In genomic region chr2:20524412-20525040, GRCh38 we compare ENCODE assay signal across 8 cellular contexts.
A peak's percentile ranks its signal among the peaks of the same experiment; 100 is the strongest.
DNase-seq lines count a peak whose midpoint lies in the region; ATAC-seq and TF ChIP-seq lines count a peak whose summit lies in the region.

No MANE protein-coding gene starts in this region.

- peaks cover 3% of the 10 kb centered on the region for H3K36me3 Mint-ChIP-seq in Calu3 (ENCODE audit: insufficient read depth, unreplicated experiment)
- no peaks in the 10 kb centered on the region for H3K36me3 Mint-ChIP-seq in stimulated activated naive B cell treated with anti-CD40 and anti-IgM and Interleukin-4, amounts not matched to agents 10 μg/mL and 1 μg/mL and 100 μg/mL, for 72 hours

- H3K4me3 ChIP-seq in cardiac muscle cell: no peak overlapping the region

- intact Hi-C loops in Calu3 (cut with micrococcal nuclease; ENCODE audit: unreplicated experiment): no loop called here

- H3K9me3 ChIP-seq in cardiac muscle cell (ENCODE audit: low read depth): no peaks in the 10 kb centered on the region

- H3K4me1 Mint-ChIP-seq in Calu3 (ENCODE audit: low read depth, unreplicated experiment): peaks cover 44% of the 10 kb centered on the region
- H3K4me1 Mint-ChIP-seq in stimulated activated naive B cell treated with anti-CD40 and anti-IgM and Interleukin-4, amounts not matched to agents 10 μg/mL and 1 μg/mL and 100 μg/mL, for 72 hours: peaks cover 36 to 48% of the 10 kb centered on the region in 2 donors

- BruUV-seq in Calu3 (replicated peaks; lab: Mats Ljungman, UMichigan): no TSS peak

- DNase-seq in Calu3 (no peak), cardiac muscle cell (ENCODE audit: low read depth in 1 of 2, low spot score in 1 of 2) (peak in 1 of 2 donors; percentile 61), NCI-H2196 (lab: John Stamatoyannopoulos, UW; ENCODE audit: unreplicated experiment) (no peak)
- peak; percentile 54 for DNase-seq in stimulated activated naive B cell treated with anti-CD40 and anti-IgM and Interleukin-4, amounts not matched to agents 10 μg/mL and 1 μg/mL and 100 μg/mL, for 72 hours
- no peak for DNase-seq in activated T-cell treated with anti-CD3 and anti-CD28 coated beads, Interleukin-2, amount 50 U/mL, for 1 hour
- no peak for DNase-seq in stimulated activated CD4-positive, alpha-beta T cell treated with anti-CD3 and anti-CD28 coated beads, Interleukin-4, amount 100 ng/mL, for 1 hour

- H3K9me3 Mint-ChIP-seq in Calu3 (ENCODE audit: low read depth, unreplicated experiment): no peaks in the 10 kb centered on the region
- no peaks in the 10 kb centered on the region for H3K9me3 Mint-ChIP-seq in stimulated activated naive B cell treated with anti-CD40 and anti-IgM and Interleukin-4, amounts not matched to agents 10 μg/mL and 1 μg/mL and 100 μg/mL, for 72 hours

- H3K27ac ChIP-seq in cardiac muscle cell: peak overlapping the region; percentile 34

- no peaks in the 10 kb centered on the region for H3K27me3 Mint-ChIP-seq in Calu3 (ENCODE audit: unreplicated experiment)
- H3K27me3 Mint-ChIP-seq in stimulated activated naive B cell treated with anti-CD40 and anti-IgM and Interleukin-4, amounts not matched to agents 10 μg/mL and 1 μg/mL and 100 μg/mL, for 72 hours: peaks cover 16 to 21% of the 10 kb centered on the region in 2 donors

- ATAC-seq in GM21423 (IDR thresholded peaks at IDR 0.05; ENCODE audit: unreplicated experiment) (peak; percentile 68), HG03565 (IDR thresholded peaks at IDR 0.05; ENCODE audit: unreplicated experiment) (peak; percentile 37)
- ATAC-seq in stimulated activated naive B cell treated with anti-CD40 and anti-IgM and Interleukin-4, amounts not matched to agents 10 μg/mL and 1 μg/mL and 100 μg/mL, for 72 hours (replicated peaks): peak; percentile 70 to 71

- H3K27me3 ChIP-seq in cardiac muscle cell: no peaks in the 10 kb centered on the region

- CTCF ChIA-PET in Calu3 (lab: Charles Lee): interaction anchor here (0.6 to 1.5 kb wide), 4 partner anchors 8 to 80 kb away, joined by 3 to 6 read pairs (median 4); partner anchors contain the start of gene RHOB

- no peaks in the 10 kb centered on the region for H3K36me3 ChIP-seq in cardiac muscle cell

- TF ChIP-seq CTCF in Calu3 (IDR thresholded peaks at IDR 0.05; ENCODE audit: unreplicated experiment) (no peak), cardiac muscle cell (IDR thresholded peaks at IDR 0.05; ENCODE audit: low read depth, low read length) (no peak)

- peak overlapping the region; percentile 11 for H3K27ac Mint-ChIP-seq in Calu3 (ENCODE audit: unreplicated experiment)
- peak overlapping the region; percentile 88 for H3K27ac Mint-ChIP-seq in stimulated activated naive B cell treated with anti-CD40 and anti-IgM and Interleukin-4, amounts not matched to agents 10 μg/mL and 1 μg/mL and 100 μg/mL, for 72 hours

- no peaks in the 10 kb centered on the region for H3K4me1 ChIP-seq in cardiac muscle cell (ENCODE audit: low read depth)

- no peak overlapping the region for H3K4me3 Mint-ChIP-seq in Calu3 (ENCODE audit: low read depth, unreplicated experiment)
- peak overlapping the region; percentile 70 for H3K4me3 Mint-ChIP-seq in stimulated activated naive B cell treated with anti-CD40 and anti-IgM and Interleukin-4, amounts not matched to agents 10 μg/mL and 1 μg/mL and 100 μg/mL, for 72 hours
